In the genomic region with DNA sequence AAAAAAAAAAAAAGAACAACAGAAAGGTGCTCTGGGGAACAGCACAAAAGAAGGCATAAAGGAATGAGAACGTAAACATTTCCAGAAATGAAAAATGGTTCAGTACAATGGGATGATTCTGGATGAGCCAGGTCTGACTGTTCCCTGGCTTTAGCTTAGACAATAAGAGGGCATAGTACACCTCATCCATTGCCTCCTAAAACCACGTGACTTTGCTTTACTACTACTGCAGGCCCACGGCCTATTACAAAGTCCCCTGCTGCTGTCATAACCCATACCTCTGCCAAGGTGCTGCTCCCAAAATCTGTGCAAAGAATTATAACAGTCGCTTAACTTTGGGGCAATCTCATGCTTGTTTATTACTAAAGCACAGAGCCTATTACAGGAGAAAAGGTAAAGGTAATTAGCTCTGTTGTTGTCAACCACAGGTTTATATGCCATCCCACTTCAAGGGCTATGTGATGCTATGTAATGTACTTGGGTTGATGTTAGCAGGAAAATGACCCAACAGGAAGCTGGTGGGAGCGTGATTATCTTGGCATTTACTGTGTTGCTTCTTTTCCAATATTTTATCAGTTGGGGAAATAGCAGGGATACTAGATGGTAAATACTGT, we compare ENCODE assay signal across 15 cellular contexts. TPM values are rescaled to one million over a fixed set of nuclear protein-coding genes. Genes with fewer than 3 reads are reported as not detected.
DNase-seq lines count a peak whose midpoint lies in the region.
"Had no signal": no experiment of that assay in that cellular context is flagged by ENCODE, and none has a peak within 500 bp of the region (broad histone marks: within the 10 kb centered on the region; RNA-seq: fewer than 3 reads in every experiment).

No MANE protein-coding gene starts in this region.

- H3K4me1 Mint-ChIP-seq in activated naive CD4-positive, alpha-beta T cell treated with anti-CD3 and anti-CD28 coated beads for 36 hours (ENCODE audit: low read depth), result peaks cover 77% of the 10 kb centered on the region
- H3K4me1 Mint-ChIP-seq in activated CD4-positive, alpha-beta memory T cell treated with anti-CD3 and anti-CD28 coated beads, Interleukin-2, amount 10 ng/mL, durations not matched to agents 7 days and 5 days, result peaks cover 68% of the 10 kb centered on the region
- peaks cover 51 to 80% of the 10 kb centered on the region in 2 donors for H3K4me1 Mint-ChIP-seq in immature natural killer cell
- H3K4me1 Mint-ChIP-seq: nephron progenitor cell had no signal

- peak; percentile 32 for DNase-seq in activated naive CD4-positive, alpha-beta T cell treated with anti-CD3 and anti-CD28 coated beads for 36 hours
- no peak for DNase-seq in activated naive CD4-positive, alpha-beta T cell treated with anti-CD3 and anti-CD28 coated beads, Interleukin-2, amount 50 U/mL, for 16 hours
- DNase-seq in activated CD4-positive, alpha-beta memory T cell treated with anti-CD3 and anti-CD28 coated beads, Interleukin-2, amount 10 ng/mL, durations not matched to agents 7 days and 5 days, result no peak
- DNase-seq in immature natural killer cell, result peak in 1 of 3 donors; percentile 1
- DNase-seq in NCI-H345 treated with DMSO at 0.1 percent for 48 hours (lab: John Stamatoyannopoulos, UW; ENCODE audit: unreplicated experiment), result no peak
- no peak for DNase-seq in NCI-H510A (lab: John Stamatoyannopoulos, UW)
- DNase-seq in DMS79 treated with DMSO at 0.1 percent for 48 hours (lab: John Stamatoyannopoulos, UW), result no peak
- no peak for DNase-seq in AG20443 (ENCODE audit: low spot score)
- DNase-seq: GDM1, KBM-7, NCI-H1092, NCI-H82, nephron progenitor cell, retina, uterus had no signal

- H3K27ac Mint-ChIP-seq in activated naive CD4-positive, alpha-beta T cell treated with anti-CD3 and anti-CD28 coated beads for 36 hours, result peak overlapping the region; percentile 89
- H3K27ac Mint-ChIP-seq in activated CD4-positive, alpha-beta memory T cell treated with anti-CD3 and anti-CD28 coated beads, Interleukin-2, amount 10 ng/mL, durations not matched to agents 7 days and 5 days, result peak overlapping the region; percentile 23
- H3K27ac Mint-ChIP-seq in immature natural killer cell, result peak overlapping the region; percentile 6 to 83 (median 30)
- H3K27ac Mint-ChIP-seq: nephron progenitor cell had no signal

- CTCF ChIA-PET in activated naive CD4-positive, alpha-beta T cell treated with anti-CD3 and anti-CD28 coated beads for 36 hours (lab: Charles Lee), result interaction anchor here (0.6 to 1.6 kb wide), 6 partner anchors 9 to 158 kb away, joined by 3 to 5 read pairs (median 3); no protein-coding TSS in a partner anchor
- CTCF ChIA-PET in activated CD4-positive, alpha-beta memory T cell treated with anti-CD3 and anti-CD28 coated beads, Interleukin-2, amount 10 ng/mL, durations not matched to agents 7 days and 5 days (lab: Charles Lee), result interaction anchor here (0.6 to 1.1 kb wide), 3 partner anchors 36 to 154 kb away, joined by 3 read pairs; no protein-coding TSS in a partner anchor

- H3K36me3 Mint-ChIP-seq in activated naive CD4-positive, alpha-beta T cell treated with anti-CD3 and anti-CD28 coated beads for 36 hours (ENCODE audit: low read depth), result peaks cover 80% of the 10 kb centered on the region
- peaks cover 95% of the 10 kb centered on the region for H3K36me3 Mint-ChIP-seq in activated CD4-positive, alpha-beta memory T cell treated with anti-CD3 and anti-CD28 coated beads, Interleukin-2, amount 10 ng/mL, durations not matched to agents 7 days and 5 days (ENCODE audit: low read depth)
- peaks cover 6 to 56% (median 51%) of the 10 kb centered on the region in 3 donors for H3K36me3 Mint-ChIP-seq in immature natural killer cell

- POLR2A ChIA-PET in activated CD4-positive, alpha-beta memory T cell treated with anti-CD3 and anti-CD28 coated beads, Interleukin-2, amount 10 ng/mL, durations not matched to agents 7 days and 5 days (lab: Charles Lee), result interaction anchor here (0.7 to 2.8 kb wide), 9 partner anchors 8 to 132 kb away, joined by 3 to 13 read pairs (median 5); partner anchors contain the start of gene STK17B

- H3K9me3 Mint-ChIP-seq in activated naive CD4-positive, alpha-beta T cell treated with anti-CD3 and anti-CD28 coated beads for 36 hours, result no peaks in the 10 kb centered on the region
- H3K9me3 Mint-ChIP-seq in activated CD4-positive, alpha-beta memory T cell treated with anti-CD3 and anti-CD28 coated beads, Interleukin-2, amount 10 ng/mL, durations not matched to agents 7 days and 5 days, result no peaks in the 10 kb centered on the region
- no peaks in the 10 kb centered on the region for H3K9me3 Mint-ChIP-seq in immature natural killer cell
- H3K9me3 Mint-ChIP-seq: nephron progenitor cell had no signal

- no peaks in the 10 kb centered on the region for H3K27me3 Mint-ChIP-seq in activated naive CD4-positive, alpha-beta T cell treated with anti-CD3 and anti-CD28 coated beads for 36 hours (ENCODE audit: low read depth)
- no peaks in the 10 kb centered on the region for H3K27me3 Mint-ChIP-seq in activated CD4-positive, alpha-beta memory T cell treated with anti-CD3 and anti-CD28 coated beads, Interleukin-2, amount 10 ng/mL, durations not matched to agents 7 days and 5 days
- peaks cover 4 to 8% (median 8%) of the 10 kb centered on the region in 3 donors for H3K27me3 Mint-ChIP-seq in immature natural killer cell (ENCODE audit: low read depth in 3 of 3)

- H3K4me3 Mint-ChIP-seq in activated naive CD4-positive, alpha-beta T cell treated with anti-CD3 and anti-CD28 coated beads for 36 hours, result no peak overlapping the region
- no peak overlapping the region for H3K4me3 Mint-ChIP-seq in activated CD4-positive, alpha-beta memory T cell treated with anti-CD3 and anti-CD28 coated beads, Interleukin-2, amount 10 ng/mL, durations not matched to agents 7 days and 5 days
- H3K4me3 Mint-ChIP-seq in immature natural killer cell, result no peak overlapping the region
- H3K4me3 Mint-ChIP-seq: nephron progenitor cell had no signal

- intact Hi-C loops in activated naive CD4-positive, alpha-beta T cell treated with anti-CD3 and anti-CD28 coated beads for 36 hours (cut with micrococcal nuclease), result loop anchor here (5.0 kb wide), 1 partner anchor 607 kb away; no protein-coding TSS in a partner anchor

RNA-seq across cellular contexts. Expression of gene STK17B, which starts 26.8 kb away (rescaled TPM):
- total RNA-seq in activated naive CD4-positive, alpha-beta T cell treated with anti-CD3 and anti-CD28 coated beads for 36 hours, result 100 to 1,000 TPM; 141 to 143 TPM
- total RNA-seq in activated CD4-positive, alpha-beta memory T cell treated with anti-CD3 and anti-CD28 coated beads, Interleukin-2, amount 10 ng/mL, durations not matched to agents 7 days and 5 days, result 100 to 1,000 TPM; 365 to 367 TPM
- 10 to 100 TPM; 45.8 to 68.1 (median 68.0) TPM for polyA plus RNA-seq in immature natural killer cell

Comparison
In these comparisons a context has a peak if more than half of its experiments do, and no peak if none do; other contexts are left out.
1. H3K27ac Mint-ChIP-seq: peak in every context shown above with its lines; median percentile 89 in activated naive CD4-positive, alpha-beta T cell treated with anti-CD3 and anti-CD28 coated beads for 36 hours; 30 in immature natural killer cell; 23 in activated CD4-positive, alpha-beta memory T cell treated with anti-CD3 and anti-CD28 coated beads, Interleukin-2, amount 10 ng/mL, durations not matched to agents 7 days and 5 days.